1 cellular context compared by ENCODE assay signal in genomic region chr17:38853292-38854219, GRCh38.
A peak's percentile ranks its signal among the peaks of the same experiment; 100 is the strongest.
TF ChIP-seq lines count a peak whose summit lies in the region.

TSS of gene RPL23 (minus strand) at chr17:38853721. CDS start at chr17:38853710, 11 bp downstream.

TF ChIP-seq in HepG2, 621 proteins besides CTCF, POLR2A, EP300 and RAD21 (continued from another document and continues in another):
- TF ChIP-seq PAXIP1 (CRISPR knock-in tag; conservative IDR thresholded peaks at IDR 0.05) (peak; percentile 76), REST (IDR thresholded peaks at IDR 0.05; ENCODE audit: borderline replicate concordance in 1 of 2, low read depth in 1 of 2, low read length in 2 of 2) (peak in 1 of 2 experiments; percentile 82; a peak in 2 of 4 replicates), CHCHD3 (CRISPR knock-in tag; IDR thresholded peaks at IDR 0.05) (peak; percentile 33; the same call in 1 of the 2 replicates), SUZ12 (IDR thresholded peaks at IDR 0.05; ENCODE audit: low read depth, low read length) (no peak), ZNF414 (CRISPR knock-in tag; IDR thresholded peaks at IDR 0.05) (peak; percentile 69; the same call in 1 of the 2 replicates), ZNF597 (CRISPR knock-in tag; IDR thresholded peaks at IDR 0.05) (no peak), FOXA3 (CRISPR knock-in tag; IDR thresholded peaks at IDR 0.05) (peak; percentile 53), KDM2A (CRISPR knock-in tag; IDR thresholded peaks at IDR 0.05; ENCODE audit: borderline replicate concordance, low read depth) (peak; percentile 94), ZSCAN29 (CRISPR knock-in tag; conservative IDR thresholded peaks at IDR 0.05) (peak; percentile 96), PITX1 (CRISPR knock-in tag; IDR thresholded peaks at IDR 0.05) (0 out of 2 replicates have a peak, but pooled peaks have one; percentile 58), ZNF207 (IDR thresholded peaks at IDR 0.05; ENCODE audit: borderline replicate concordance) (no peak), MIER3 (CRISPR knock-in tag; IDR thresholded peaks at IDR 0.05; ENCODE audit: borderline replicate concordance) (peak; percentile 86; the same call in 1 of the 2 replicates), CSRNP2 (CRISPR knock-in tag; conservative IDR thresholded peaks at IDR 0.05; ENCODE audit: low read depth) (peak; percentile 92; the same call in 1 of the 2 replicates), E2F2 (CRISPR knock-in tag; IDR thresholded peaks at IDR 0.05; ENCODE audit: borderline replicate concordance) (no peak), ELK4 (CRISPR knock-in tag; IDR thresholded peaks at IDR 0.05; ENCODE audit: borderline replicate concordance) (peak; percentile 85; the same call in 1 of the 2 replicates), ZNF501 (CRISPR knock-in tag; IDR thresholded peaks at IDR 0.05) (peak; percentile 97), MTA3 (CRISPR knock-in tag; IDR thresholded peaks at IDR 0.05) (no peak), KAT7 (CRISPR knock-in tag; IDR thresholded peaks at IDR 0.05; ENCODE audit: borderline replicate concordance) (peak; percentile 88), ZNF614 (CRISPR knock-in tag; IDR thresholded peaks at IDR 0.05; ENCODE audit: borderline replicate concordance) (peak; percentile 96), FOSL2 (CRISPR knock-in tag; IDR thresholded peaks at IDR 0.05) (peak; percentile 65), CBX5 (CRISPR knock-in tag; IDR thresholded peaks at IDR 0.05; ENCODE audit: borderline replicate concordance) (peak; percentile 72; the same call in 1 of the 2 replicates), MEF2D (CRISPR knock-in tag; IDR thresholded peaks at IDR 0.05) (peak; percentile 84), PLSCR1 (CRISPR knock-in tag; IDR thresholded peaks at IDR 0.05; ENCODE audit: borderline replicate concordance) (no peak), ZNF816 (CRISPR knock-in tag; IDR thresholded peaks at IDR 0.05; ENCODE audit: borderline replicate concordance) (peak; percentile 95; the same call in 1 of the 2 replicates), HNRNPH1 (optimal IDR thresholded peaks at IDR 0.05; ENCODE audit: low read depth, low read length) (no peak), ZNF710 (CRISPR knock-in tag; IDR thresholded peaks at IDR 0.05; ENCODE audit: borderline replicate concordance) (peak; percentile 93), RARG (CRISPR knock-in tag; IDR thresholded peaks at IDR 0.05; ENCODE audit: low read depth) (peak; percentile 87; the same call in 1 of the 2 replicates), CAMTA2 (CRISPR knock-in tag; IDR thresholded peaks at IDR 0.05; ENCODE audit: borderline replicate concordance) (peak; percentile 41; the same call in 1 of the 2 replicates), SETDB1 (CRISPR knock-in tag; IDR thresholded peaks at IDR 0.05; ENCODE audit: borderline replicate concordance) (no peak), SIN3A (IDR thresholded peaks at IDR 0.05; ENCODE audit: borderline replicate concordance, low read depth, low read length) (peak; percentile 92), MTF2 (CRISPR knock-in tag; IDR thresholded peaks at IDR 0.05; ENCODE audit: borderline replicate concordance) (no peak), HDAC2 (CRISPR knock-in tag; IDR thresholded peaks at IDR 0.05) (peak; percentile 94), AGO1 (IDR thresholded peaks at IDR 0.05; ENCODE audit: low read depth, low read length, poor library complexity, severe bottlenecking) (no peak), ZNF549 (CRISPR knock-in tag; IDR thresholded peaks at IDR 0.05) (peak; percentile 57; the same call in 1 of the 2 replicates), ZNF883 (CRISPR knock-in tag; IDR thresholded peaks at IDR 0.05; ENCODE audit: not compliant biosample characterization) (peak; percentile 98), ZNF331 (CRISPR knock-in tag; IDR thresholded peaks at IDR 0.05) (peak; percentile 78; the same call in 1 of the 2 replicates), KLF6 (CRISPR knock-in tag; IDR thresholded peaks at IDR 0.05) (peak; percentile 97), ZNF737 (CRISPR knock-in tag; IDR thresholded peaks at IDR 0.05; ENCODE audit: borderline replicate concordance) (0 out of 2 replicates have a peak, but pooled peaks have one; percentile 80), ZNF777 (CRISPR knock-in tag; IDR thresholded peaks at IDR 0.05) (peak; percentile 89), RBM22 (optimal IDR thresholded peaks at IDR 0.05; ENCODE audit: low read length) (peak; percentile 58), ZFP36L1 (CRISPR knock-in tag; IDR thresholded peaks at IDR 0.05) (peak; percentile 81; the same call in 1 of the 2 replicates), ZNF136 (CRISPR knock-in tag; IDR thresholded peaks at IDR 0.05; ENCODE audit: low read depth) (peak; percentile 96), CREB3 (CRISPR knock-in tag; IDR thresholded peaks at IDR 0.05) (peak; percentile 95), MBD4 (IDR thresholded peaks at IDR 0.05; ENCODE audit: borderline replicate concordance, low read length) (no peak; the same call in 1 of the 2 replicates), ZNF121 (CRISPR knock-in tag; IDR thresholded peaks at IDR 0.05) (peak; percentile 63; the same call in 1 of the 2 replicates), RXRA (CRISPR knock-in tag; IDR thresholded peaks at IDR 0.05) (peak; percentile 84), SKI (IDR thresholded peaks at IDR 0.05; ENCODE audit: partially characterized antibody) (peak; percentile 62), ZNF703 (CRISPR knock-in tag; IDR thresholded peaks at IDR 0.05; ENCODE audit: borderline replicate concordance) (no peak; the same call in 1 of the 2 replicates), TSC22D2 (CRISPR knock-in tag; IDR thresholded peaks at IDR 0.05; ENCODE audit: borderline replicate concordance) (peak; percentile 83; the same call in 1 of the 2 replicates)
